In the genomic region with DNA sequence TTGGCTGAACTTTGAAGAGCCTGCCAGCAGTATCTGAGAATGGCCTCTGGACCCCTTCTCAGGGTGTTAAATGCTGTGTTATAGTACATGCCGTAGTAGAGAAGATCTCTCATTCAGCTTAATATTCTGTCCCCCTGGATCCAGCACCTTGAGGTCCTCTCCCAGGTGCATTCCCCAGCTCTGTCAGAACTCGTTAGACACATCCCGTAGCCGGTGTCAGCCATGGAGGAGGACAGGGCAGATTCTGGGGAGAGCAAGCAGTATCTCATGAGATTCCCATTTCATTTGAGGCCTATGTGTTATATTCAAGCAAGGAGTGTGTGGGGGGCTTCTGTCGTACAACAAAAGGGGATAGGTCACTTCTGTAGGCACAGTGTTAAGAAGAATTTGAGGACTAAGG, we compare ENCODE assay signal across 15 cellular contexts.
"Had no signal": no experiment of that assay in that cellular context is flagged by ENCODE, and none has a peak within 500 bp of the region (broad histone marks: within the 10 kb centered on the region; RNA-seq: fewer than 3 reads in every experiment).

No MANE protein-coding gene starts in this region.

- H3K36me3 ChIP-seq: gastrocnemius medialis, uterus had no signal

- H3K9me3 ChIP-seq: gastrocnemius medialis, heart right ventricle, tibial nerve, uterus had no signal

- H3K27me3 Mint-ChIP-seq: activated CD8-positive, alpha-beta T cell treated with anti-CD3 and anti-CD28 coated beads for 36 hours; stimulated activated naive CD8-positive, alpha-beta T cell treated with anti-CD3 and anti-CD28 coated beads, Interleukin-15, Interleukin-2, amounts not matched to agents 100 ng/mL and 50 ng/mL, for 24 hours had no signal

- H3K27me3 ChIP-seq: gastrocnemius medialis, heart right ventricle, tibial nerve, uterus had no signal

- ATAC-seq: activated CD8-positive, alpha-beta T cell treated with anti-CD3 and anti-CD28 coated beads for 36 hours; esophagus mucosa; gastrocnemius medialis; heart right ventricle; left ventricle myocardium superior had no signal

- H3K4me1 ChIP-seq: gastrocnemius medialis, tibial nerve, uterus had no signal

- DNase-seq: activated CD4-positive, alpha-beta T cell treated with anti-CD3 and anti-CD28 coated beads for 48 hours; activated CD4-positive, CD25-positive, alpha-beta regulatory T cell; activated CD8-positive, alpha-beta T cell treated with anti-CD3 and anti-CD28 coated beads for 36 hours; activated gamma-delta T cell treated with Interleukin-2 at 50 U/mL for 16 hours; activated T-cell treated with anti-CD3 and anti-CD28 coated beads, Interleukin-2, amount 50 U/mL, for 48 hours; cortex of kidney; gastrocnemius medialis; heart right ventricle; left ventricle myocardium superior; T-helper 9 cell; uterus had no signal

- H3K9me3 Mint-ChIP-seq: activated CD8-positive, alpha-beta T cell treated with anti-CD3 and anti-CD28 coated beads for 36 hours had no signal

- H3K27ac ChIP-seq: gastrocnemius medialis, heart right ventricle, SK-N-MC, tibial nerve, uterus had no signal

- H3K4me3 Mint-ChIP-seq: activated CD8-positive, alpha-beta T cell treated with anti-CD3 and anti-CD28 coated beads for 36 hours; stimulated activated naive CD8-positive, alpha-beta T cell treated with anti-CD3 and anti-CD28 coated beads, Interleukin-15, Interleukin-2, amounts not matched to agents 100 ng/mL and 50 ng/mL, for 24 hours had no signal

- H3K4me3 ChIP-seq: gastrocnemius medialis, heart right ventricle, SK-N-MC, tibial nerve, uterus had no signal
